ENCODE assay signal across 24 cellular contexts in the genomic region with DNA sequence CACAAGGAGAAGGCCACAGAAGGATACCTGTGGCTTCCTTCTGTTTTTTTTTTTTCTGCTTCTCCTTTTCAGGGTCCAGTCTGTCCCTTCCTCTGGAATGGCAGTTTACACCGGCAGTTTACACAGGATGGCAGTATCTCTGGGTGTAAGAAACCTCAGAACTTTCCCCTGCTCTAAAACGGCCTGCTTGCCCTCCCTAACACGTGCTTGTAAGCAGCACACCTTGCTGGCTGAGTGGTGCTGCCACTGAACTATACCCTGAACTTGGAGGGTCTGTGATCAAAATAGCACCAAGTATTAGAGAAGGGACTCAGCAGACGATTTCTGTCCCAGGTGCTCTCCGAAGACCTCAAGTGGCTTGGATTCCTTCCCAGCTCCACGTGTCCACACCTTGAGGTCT. TPM values are rescaled to one million over a fixed set of nuclear protein-coding genes. Genes with fewer than 3 reads are reported as not detected.
"Had no signal": no experiment of that assay in that cellular context is flagged by ENCODE, and none has a peak within 500 bp of the region (broad histone marks: within the 10 kb centered on the region; RNA-seq: fewer than 3 reads in every experiment).

No MANE protein-coding gene starts in this region.

- H3K4me1 Mint-ChIP-seq: IgD-negative memory B cell had no signal

- ATAC-seq: K562, SK-N-SH treated with all-trans-retinoic acid at 6 μM for 48 hours had no signal

- H3K36me3 Mint-ChIP-seq: IgD-negative memory B cell had no signal

- H3K27ac ChIP-seq: KMS-11 had no signal

- H3K9ac ChIP-seq: KMS-11 had no signal

- H3K27ac Mint-ChIP-seq: IgD-negative memory B cell had no signal

- DNase-seq: Kasumi-1, MM.1S, MV-4-11, NCI-H1048, NCI-H1105, NCI-H1417 treated with DMSO at 0.1 percent for 48 hours, NCI-H146, NCI-H1694 treated with DMSO at 0.1 percent for 48 hours, NCI-H2029, NCI-H2081 treated with DMSO at 0.1 percent for 48 hours, NCI-H2171, NCI-H226, NCI-H446, NCI-H510A, NCI-H524 treated with DMSO at 0.1 percent for 48 hours, NCI-H69, NCI-H774, Right ventricle myocardium superior, RPMI8226 had no signal

- H3K4me3 Mint-ChIP-seq: IgD-negative memory B cell had no signal

- H3K4me3 ChIP-seq: K562 had no signal

- H3K4me2 ChIP-seq: KMS-11 had no signal

RNA-seq across cellular contexts. Expression of gene OPCML, which starts 0.9 kb away (rescaled TPM):
- total RNA-seq: K562, SK-MEL-5 had no signal
- polyA plus RNA-seq: IgD-negative memory B cell, K562 had no signal
